In genomic region chr1:24717867-24718650, GRCh38 we compare ENCODE assay signal across 19 cellular contexts. TPM values are rescaled to one million over a fixed set of nuclear protein-coding genes. Genes with fewer than 3 reads are reported as not detected.
DNase-seq lines count a peak whose midpoint lies in the region; TF ChIP-seq lines count a peak whose summit lies in the region.
"Had no signal": no experiment of that assay in that cellular context is flagged by ENCODE, and none has a peak within 500 bp of the region (broad histone marks: within the 10 kb centered on the region; RNA-seq: fewer than 3 reads in every experiment).

No MANE protein-coding gene starts in this region.

- no peaks in the 10 kb centered on the region for H3K9me3 Mint-ChIP-seq in MCF 10A (ENCODE audit: unreplicated experiment)
- H3K9me3 Mint-ChIP-seq in type B pancreatic cell = no peaks in the 10 kb centered on the region
- H3K9me3 Mint-ChIP-seq: activated CD4-positive, alpha-beta T cell treated with anti-CD3 and anti-CD28 coated beads, Interleukin-2, amount 10 ng/mL, durations not matched to agents 24 days and 14 days; activated naive CD8-positive, alpha-beta T cell treated with anti-CD3 and anti-CD28 coated beads, Interleukin-2, amount 50 U/mL, for 24 hours; IgD-negative memory B cell; stimulated activated effector memory CD8-positive, alpha-beta T cell treated with anti-CD3 and anti-CD28 coated beads, Interleukin-12 subunit alpha, Interleukin-12 subunit beta, amount 100 ng/mL, for 72 hours had no signal

- H3K27ac ChIP-seq in mammary epithelial cell (ENCODE audit: insufficient read depth, low read depth, low read length) (no peak overlapping the region), esophagus muscularis mucosa (replicated peaks in 1 of 4) (peak overlapping the region in 3 of 4 donors; percentile 9 to 60 (median 40)), Karpas-422 (ENCODE audit: low read length) (no peak overlapping the region)
- H3K27ac ChIP-seq: 22Rv1, hepatocyte had no signal

- CTCF ChIA-PET in MCF 10A (lab: Yijun Ruan, JAX) (interaction anchor here (0.9 to 1.1 kb wide), 2 partner anchors 30 to 726 kb away, joined by 3 to 5 read pairs; no protein-coding TSS in a partner anchor), mammary epithelial cell (lab: Charles Lee; ENCODE audit: low non-redundant PET) (no interaction called here)

- H3K27me3 Mint-ChIP-seq in MCF 10A (ENCODE audit: insufficient read depth, unreplicated experiment) (no peaks in the 10 kb centered on the region), type B pancreatic cell (no peaks in the 10 kb centered on the region)
- H3K27me3 Mint-ChIP-seq: activated CD4-positive, alpha-beta T cell treated with anti-CD3 and anti-CD28 coated beads, Interleukin-2, amount 10 ng/mL, durations not matched to agents 24 days and 14 days; IgD-negative memory B cell had no signal

- dilution Hi-C loops in mammary epithelial cell (cut with HindIII; ENCODE audit: low sequenced_read_pairs) = loop anchor here (10.0 kb wide), 1 partner anchor 53 kb away; no protein-coding TSS in a partner anchor

- H3K4me3 ChIP-seq in mammary epithelial cell (replicated peaks in 1 of 3; ENCODE audit: insufficient read depth in 1 of 3, low read depth in 2 of 3, low read length in 3 of 3) (no peak overlapping the region), esophagus muscularis mucosa (no peak overlapping the region), Karpas-422 (ENCODE audit: low read length) (no peak overlapping the region)
- H3K4me3 ChIP-seq: GM12878, hepatocyte, lung had no signal

- 97% methylated on average over 8 of the region's 8 CpGs for WGBS in mammary epithelial cell (ENCODE audit: low coverage, missing lambda C conversion rate)
- 84% methylated on average over 6 of the region's 8 CpGs for WGBS in esophagus muscularis mucosa

- no TSS peak for BruUV-seq in MCF 10A (replicated peaks; lab: Mats Ljungman, UMichigan)
- BruUV-seq in mammary epithelial cell (replicated peaks; lab: Mats Ljungman, UMichigan) = no TSS peak

- H3K4me1 ChIP-seq in mammary epithelial cell (ENCODE audit: insufficient read depth, low read length) (peaks cover 40% of the 10 kb centered on the region), esophagus muscularis mucosa (peaks cover 26 to 39% (median 34%) of the 10 kb centered on the region in 4 donors), Karpas-422 (ENCODE audit: low read length) (no peaks in the 10 kb centered on the region)

- H3K4me2 ChIP-seq in mammary epithelial cell (ENCODE audit: insufficient read depth, low read depth, low read length) (no peak overlapping the region), Karpas-422 (ENCODE audit: low read depth, low read length, poor library complexity, severe bottlenecking) (no peak overlapping the region)
- H3K4me2 ChIP-seq: hepatocyte had no signal

- intact Hi-C loops in MCF 10A (cut with micrococcal nuclease) = no loop called here
- intact Hi-C loops in mammary epithelial cell (cut with micrococcal nuclease) = loop anchor here (1.0 kb wide), 1 partner anchor 27 kb away; the partner anchor contains the start of gene CLIC4
- intact Hi-C loops in esophagus muscularis mucosa (cut with DNase I) = no loop called here

- POLR2A ChIA-PET in MCF 10A (lab: Yijun Ruan, JAX) = interaction anchor here (0.6 to 1.5 kb wide), 8 partner anchors 12 to 1714 kb away, joined by 3 to 9 read pairs (median 3); partner anchors contain the start of gene DHDDS

- TF ChIP-seq EP300 in esophagus muscularis mucosa (IDR thresholded peaks at IDR 0.05) = no peak

- H3K27me3 ChIP-seq in mammary epithelial cell (ENCODE audit: insufficient read depth, low read length) (no peaks in the 10 kb centered on the region), esophagus muscularis mucosa (no peaks in the 10 kb centered on the region), Karpas-422 (ENCODE audit: low read length) (no peaks in the 10 kb centered on the region)
- H3K27me3 ChIP-seq: hepatocyte had no signal

- no peak overlapping the region for H2AFZ ChIP-seq in mammary epithelial cell (ENCODE audit: low read depth, low read length)
- no peak overlapping the region for H2AFZ ChIP-seq in Karpas-422 (ENCODE audit: low read length)
- H2AFZ ChIP-seq: hepatocyte had no signal

- in situ Hi-C loops in mammary epithelial cell (cut with MboI; ENCODE audit: low sequenced_read_pairs in 2 of 2) = no loop called here

- H3K4me1 Mint-ChIP-seq in MCF 10A (ENCODE audit: insufficient read depth, unreplicated experiment) (peaks cover 11% of the 10 kb centered on the region), type B pancreatic cell (ENCODE audit: unreplicated experiment) (no peaks in the 10 kb centered on the region)
- H3K4me1 Mint-ChIP-seq: IgD-negative memory B cell had no signal

- DNase-seq in MCF 10A (ENCODE audit: unreplicated experiment) (no peak), mammary epithelial cell (no peak), esophagus muscularis mucosa (ENCODE audit: extremely low spot score) (no peak), middle frontal gyrus (ENCODE audit: extremely low spot score, low spot score) (peak; percentile 84), type B pancreatic cell (ENCODE audit: extremely low spot score, unreplicated experiment) (no peak), GOT3 (lab: John Stamatoyannopoulos, UW) (no peak), islet precursor cell (no peak), Karpas-422 (no peak)
- DNase-seq: activated CD4-positive, alpha-beta T cell treated with anti-CD3 and anti-CD28 coated beads, Interleukin-2, amount 10 ng/mL, durations not matched to agents 24 days and 14 days; activated naive CD8-positive, alpha-beta T cell treated with anti-CD3 and anti-CD28 coated beads, Interleukin-2, amount 50 U/mL, for 24 hours; erythroblast; NCI-H1092 treated with DMSO at 0.1 percent for 48 hours had no signal

- H3K36me3 Mint-ChIP-seq in MCF 10A (ENCODE audit: insufficient read depth, unreplicated experiment) (peaks cover 7% of the 10 kb centered on the region), type B pancreatic cell (no peaks in the 10 kb centered on the region)
- H3K36me3 Mint-ChIP-seq: IgD-negative memory B cell; stimulated activated effector memory CD8-positive, alpha-beta T cell treated with anti-CD3 and anti-CD28 coated beads, Interleukin-12 subunit alpha, Interleukin-12 subunit beta, amount 100 ng/mL, for 72 hours had no signal

- no peak for TF ChIP-seq POLR2A in esophagus muscularis mucosa (IDR thresholded peaks at IDR 0.05; ENCODE audit: low read depth)

- TF ChIP-seq CTCF in MCF 10A (IDR thresholded peaks at IDR 0.05; ENCODE audit: unreplicated experiment) = no peak
- no peak for TF ChIP-seq CTCF in mammary epithelial cell (conservative IDR thresholded peaks at IDR 0.05 in 1 of 2, IDR thresholded peaks at IDR 0.05 in 1 of 2; ENCODE audit: extremely low read depth in 1 of 2, insufficient read depth in 1 of 2, low read depth in 1 of 2, low read length in 2 of 2)
- TF ChIP-seq CTCF in esophagus muscularis mucosa (IDR thresholded peaks at IDR 0.05) = no peak
- no peak for TF ChIP-seq CTCF in type B pancreatic cell (conservative IDR thresholded peaks at IDR 0.05)

- no peak overlapping the region for H3K4me3 Mint-ChIP-seq in MCF 10A (ENCODE audit: unreplicated experiment)
- no peak overlapping the region for H3K4me3 Mint-ChIP-seq in type B pancreatic cell
- H3K4me3 Mint-ChIP-seq: activated CD4-positive, alpha-beta T cell treated with anti-CD3 and anti-CD28 coated beads, Interleukin-2, amount 10 ng/mL, durations not matched to agents 24 days and 14 days; activated naive CD8-positive, alpha-beta T cell treated with anti-CD3 and anti-CD28 coated beads, Interleukin-2, amount 50 U/mL, for 24 hours; IgD-negative memory B cell; neural crest cell; stimulated activated effector memory CD8-positive, alpha-beta T cell treated with anti-CD3 and anti-CD28 coated beads, Interleukin-12 subunit alpha, Interleukin-12 subunit beta, amount 100 ng/mL, for 72 hours had no signal

- H3K79me2 ChIP-seq in mammary epithelial cell (ENCODE audit: insufficient read depth, low read length) (no peaks in the 10 kb centered on the region), Karpas-422 (ENCODE audit: low read length) (no peaks in the 10 kb centered on the region)
- H3K79me2 ChIP-seq: hepatocyte had no signal

- H3K27ac Mint-ChIP-seq in MCF 10A (ENCODE audit: low read depth, unreplicated experiment) = peak overlapping the region; percentile 49
- H3K27ac Mint-ChIP-seq in type B pancreatic cell = peak overlapping the region; percentile 13
- H3K27ac Mint-ChIP-seq: activated CD4-positive, alpha-beta T cell treated with anti-CD3 and anti-CD28 coated beads, Interleukin-2, amount 10 ng/mL, durations not matched to agents 24 days and 14 days; activated naive CD8-positive, alpha-beta T cell treated with anti-CD3 and anti-CD28 coated beads, Interleukin-2, amount 50 U/mL, for 24 hours; stimulated activated effector memory CD8-positive, alpha-beta T cell treated with anti-CD3 and anti-CD28 coated beads, Interleukin-12 subunit alpha, Interleukin-12 subunit beta, amount 100 ng/mL, for 72 hours had no signal

- H3K9me3 ChIP-seq in mammary epithelial cell (replicated peaks; ENCODE audit: insufficient read depth, low read length) = peaks cover 6% of the 10 kb centered on the region
- no peaks in the 10 kb centered on the region for H3K9me3 ChIP-seq in esophagus muscularis mucosa
- H3K9me3 ChIP-seq in Karpas-422 (ENCODE audit: low read length) = no peaks in the 10 kb centered on the region

- H3K36me3 ChIP-seq in mammary epithelial cell (ENCODE audit: insufficient read depth, low read length) (no peaks in the 10 kb centered on the region), esophagus muscularis mucosa (no peaks in the 10 kb centered on the region), Karpas-422 (ENCODE audit: insufficient read depth, low read length) (no peaks in the 10 kb centered on the region)

- H4K20me1 ChIP-seq in mammary epithelial cell (ENCODE audit: insufficient read depth, low read length) (no peaks in the 10 kb centered on the region), Karpas-422 (ENCODE audit: insufficient read depth, low read depth, low read length) (no peaks in the 10 kb centered on the region)

- H3K9ac ChIP-seq in mammary epithelial cell (ENCODE audit: insufficient read depth, low read length) (no peak overlapping the region), Karpas-422 (ENCODE audit: low read length) (no peak overlapping the region)

- no peaks in the 10 kb centered on the region for H3K9me2 ChIP-seq in Karpas-422 (replicated peaks; ENCODE audit: insufficient read depth, low read length)

RNA-seq across cellular contexts. Expression of gene CLIC4, which starts 27.2 kb away (rescaled TPM):
- 242 and 281 TPM in 2 replicates for total RNA-seq in MCF 10A (2022)
- total RNA-seq in mammary epithelial cell = 100 to 1,000 TPM; 212 to 547 TPM
- 118 TPM for polyA plus RNA-seq in mammary epithelial cell
- 140 TPM for polyA minus RNA-seq in mammary epithelial cell
- 100 to 1,000 TPM; 375 to 606 (median 595) TPM for total RNA-seq in esophagus muscularis mucosa
- total RNA-seq in type B pancreatic cell (ENCODE audit: low replicate concordance) = 102 and 109 TPM in 2 replicates
- total RNA-seq in Karpas-422 (2014; rRNA removed; shearing (Covaris generic); ENCODE audit: low replicate concordance) = 49.1 and 87.4 TPM in 2 replicates

Comparison
In these comparisons a context has a peak if more than half of its experiments do, and no peak if none do; other contexts are left out.
1. H3K27ac ChIP-seq: peak in esophagus muscularis mucosa (3 of 4); none in mammary epithelial cell (single experiment) and Karpas-422 (single experiment).